Comparison of ENCODE assay signal across 1 cellular context in the genomic region with DNA sequence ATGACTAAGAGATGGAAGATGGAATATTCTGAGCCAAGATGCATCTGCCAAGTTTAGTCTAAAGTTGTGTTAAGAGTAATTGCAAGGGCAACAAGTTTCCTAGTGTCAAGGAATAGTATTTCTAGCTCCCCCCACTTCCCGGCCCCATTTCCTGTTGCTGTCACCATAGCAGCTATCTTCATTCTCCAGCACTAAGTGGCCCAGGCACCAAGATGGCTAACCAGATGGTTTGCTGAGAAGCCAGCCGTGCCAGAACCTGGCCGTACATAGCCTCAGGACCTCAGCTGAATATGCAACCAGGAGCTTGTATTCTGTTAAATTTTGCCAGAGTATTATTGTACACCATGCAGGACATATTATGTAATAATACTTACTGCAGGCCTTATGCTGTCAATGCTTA.
TF ChIP-seq lines count a peak whose summit lies in the region.

No MANE protein-coding gene starts in this region.

TF ChIP-seq in K562, 482 proteins besides CTCF, POLR2A, EP300 and RAD21 (continued from another document and continues in another):
- 0 out of 2 replicates have a peak, but pooled peaks have one; percentile 24 for TF ChIP-seq CTBP1 (IDR thresholded peaks at IDR 0.05; ENCODE audit: borderline replicate concordance)
- no peak for TF ChIP-seq ZNF785 (CRISPR knock-in tag; IDR thresholded peaks at IDR 0.05)
- TF ChIP-seq ZBTB49 (CRISPR knock-in tag; IDR thresholded peaks at IDR 0.05; ENCODE audit: borderline replicate concordance), result no peak
- peak; percentile 74 for TF ChIP-seq CREB3 (tag; conservative IDR thresholded peaks at IDR 0.05; ENCODE audit: low read depth)
- TF ChIP-seq, protein P1, sequence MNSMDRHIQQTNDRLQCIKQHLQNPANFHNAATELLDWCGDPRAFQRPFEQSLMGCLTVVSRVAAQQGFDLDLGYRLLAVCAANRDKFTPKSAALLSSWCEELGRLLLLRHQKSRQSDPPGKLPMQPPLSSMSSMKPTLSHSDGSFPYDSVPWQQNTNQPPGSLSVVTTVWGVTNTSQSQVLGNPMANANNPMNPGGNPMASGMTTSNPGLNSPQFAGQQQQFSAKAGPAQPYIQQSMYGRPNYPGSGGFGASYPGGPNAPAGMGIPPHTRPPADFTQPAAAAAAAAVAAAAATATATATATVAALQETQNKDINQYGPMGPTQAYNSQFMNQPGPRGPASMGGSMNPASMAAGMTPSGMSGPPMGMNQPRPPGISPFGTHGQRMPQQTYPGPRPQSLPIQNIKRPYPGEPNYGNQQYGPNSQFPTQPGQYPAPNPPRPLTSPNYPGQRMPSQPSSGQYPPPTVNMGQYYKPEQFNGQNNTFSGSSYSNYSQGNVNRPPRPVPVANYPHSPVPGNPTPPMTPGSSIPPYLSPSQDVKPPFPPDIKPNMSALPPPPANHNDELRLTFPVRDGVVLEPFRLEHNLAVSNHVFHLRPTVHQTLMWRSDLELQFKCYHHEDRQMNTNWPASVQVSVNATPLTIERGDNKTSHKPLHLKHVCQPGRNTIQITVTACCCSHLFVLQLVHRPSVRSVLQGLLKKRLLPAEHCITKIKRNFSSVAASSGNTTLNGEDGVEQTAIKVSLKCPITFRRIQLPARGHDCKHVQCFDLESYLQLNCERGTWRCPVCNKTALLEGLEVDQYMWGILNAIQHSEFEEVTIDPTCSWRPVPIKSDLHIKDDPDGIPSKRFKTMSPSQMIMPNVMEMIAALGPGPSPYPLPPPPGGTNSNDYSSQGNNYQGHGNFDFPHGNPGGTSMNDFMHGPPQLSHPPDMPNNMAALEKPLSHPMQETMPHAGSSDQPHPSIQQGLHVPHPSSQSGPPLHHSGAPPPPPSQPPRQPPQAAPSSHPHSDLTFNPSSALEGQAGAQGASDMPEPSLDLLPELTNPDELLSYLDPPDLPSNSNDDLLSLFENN (IDR thresholded peaks at IDR 0.05; ENCODE audit: low read depth in 2 of 2, low read length in 2 of 2), result peak in 1 of 2 experiments; percentile 24; a peak in 1 of 4 replicates
- TF ChIP-seq NR1H2 (CRISPR knock-in tag; IDR thresholded peaks at IDR 0.05), result no peak
- no peak for TF ChIP-seq TAF9B (IDR thresholded peaks at IDR 0.05; ENCODE audit: partially characterized antibody)
- TF ChIP-seq ETV6 (IDR thresholded peaks at IDR 0.05; ENCODE audit: borderline replicate concordance in 1 of 2, low read depth in 2 of 2, low read length in 1 of 2), result peak in 1 of 2 experiments; percentile 43; a peak in 1 of 4 replicates
- no peak for TF ChIP-seq ETV6 (CRISPR knock-in tag; IDR thresholded peaks at IDR 0.05; ENCODE audit: borderline replicate concordance)
- TF ChIP-seq ZNF398 (CRISPR knock-in tag; IDR thresholded peaks at IDR 0.05), result no peak
- TF ChIP-seq ZNF584 (CRISPR knock-in tag; IDR thresholded peaks at IDR 0.05; ENCODE audit: low read depth), result 0 out of 2 replicates have a peak, but pooled peaks have one; percentile 39
- TF ChIP-seq TEAD4 (IDR thresholded peaks at IDR 0.05; ENCODE audit: low read length), result peak; percentile 52
- no peak for TF ChIP-seq TEAD4 (CRISPR knock-in tag; IDR thresholded peaks at IDR 0.05; ENCODE audit: borderline replicate concordance)
- TF ChIP-seq XRCC3 (IDR thresholded peaks at IDR 0.05), result no peak
- TF ChIP-seq HDAC8 (tag; IDR thresholded peaks at IDR 0.05), result no peak
- TF ChIP-seq, protein P2, sequence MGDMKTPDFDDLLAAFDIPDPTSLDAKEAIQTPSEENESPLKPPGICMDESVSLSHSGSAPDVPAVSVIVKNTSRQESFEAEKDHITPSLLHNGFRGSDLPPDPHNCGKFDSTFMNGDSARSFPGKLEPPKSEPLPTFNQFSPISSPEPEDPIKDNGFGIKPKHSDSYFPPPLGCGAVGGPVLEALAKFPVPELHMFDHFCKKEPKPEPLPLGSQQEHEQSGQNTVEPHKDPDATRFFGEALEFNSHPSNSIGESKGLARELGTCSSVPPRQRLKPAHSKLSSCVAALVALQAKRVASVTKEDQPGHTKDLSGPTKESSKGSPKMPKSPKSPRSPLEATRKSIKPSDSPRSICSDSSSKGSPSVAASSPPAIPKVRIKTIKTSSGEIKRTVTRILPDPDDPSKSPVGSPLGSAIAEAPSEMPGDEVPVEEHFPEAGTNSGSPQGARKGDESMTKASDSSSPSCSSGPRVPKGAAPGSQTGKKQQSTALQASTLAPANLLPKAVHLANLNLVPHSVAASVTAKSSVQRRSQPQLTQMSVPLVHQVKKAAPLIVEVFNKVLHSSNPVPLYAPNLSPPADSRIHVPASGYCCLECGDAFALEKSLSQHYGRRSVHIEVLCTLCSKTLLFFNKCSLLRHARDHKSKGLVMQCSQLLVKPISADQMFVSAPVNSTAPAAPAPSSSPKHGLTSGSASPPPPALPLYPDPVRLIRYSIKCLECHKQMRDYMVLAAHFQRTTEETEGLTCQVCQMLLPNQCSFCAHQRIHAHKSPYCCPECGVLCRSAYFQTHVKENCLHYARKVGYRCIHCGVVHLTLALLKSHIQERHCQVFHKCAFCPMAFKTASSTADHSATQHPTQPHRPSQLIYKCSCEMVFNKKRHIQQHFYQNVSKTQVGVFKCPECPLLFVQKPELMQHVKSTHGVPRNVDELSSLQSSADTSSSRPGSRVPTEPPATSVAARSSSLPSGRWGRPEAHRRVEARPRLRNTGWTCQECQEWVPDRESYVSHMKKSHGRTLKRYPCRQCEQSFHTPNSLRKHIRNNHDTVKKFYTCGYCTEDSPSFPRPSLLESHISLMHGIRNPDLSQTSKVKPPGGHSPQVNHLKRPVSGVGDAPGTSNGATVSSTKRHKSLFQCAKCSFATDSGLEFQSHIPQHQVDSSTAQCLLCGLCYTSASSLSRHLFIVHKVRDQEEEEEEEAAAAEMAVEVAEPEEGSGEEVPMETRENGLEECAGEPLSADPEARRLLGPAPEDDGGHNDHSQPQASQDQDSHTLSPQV (IDR thresholded peaks at IDR 0.05), result peak; percentile 90
- peak; percentile 71 for TF ChIP-seq CBFA2T3 (IDR thresholded peaks at IDR 0.05)
- TF ChIP-seq ZNF639 (CRISPR knock-in tag; conservative IDR thresholded peaks at IDR 0.05 in 1 of 2, IDR thresholded peaks at IDR 0.05 in 1 of 2), result peak in 1 of 2 experiments; percentile 76; a peak in 2 of 4 replicates
- no peak for TF ChIP-seq HNRNPUL1 (IDR thresholded peaks at IDR 0.05; ENCODE audit: low read length)
- 0 out of 2 replicates have a peak, but pooled peaks have one; percentile 26 for TF ChIP-seq ZNF395 (CRISPR knock-in tag; IDR thresholded peaks at IDR 0.05)
- TF ChIP-seq PURB (CRISPR knock-in tag; IDR thresholded peaks at IDR 0.05; ENCODE audit: low read depth), result no peak
- TF ChIP-seq, protein P3, sequence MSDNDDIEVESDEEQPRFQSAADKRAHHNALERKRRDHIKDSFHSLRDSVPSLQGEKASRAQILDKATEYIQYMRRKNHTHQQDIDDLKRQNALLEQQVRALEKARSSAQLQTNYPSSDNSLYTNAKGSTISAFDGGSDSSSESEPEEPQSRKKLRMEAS (CRISPR knock-in tag; IDR thresholded peaks at IDR 0.05), result no peak
- no peak for TF ChIP-seq U2AF1 (optimal IDR thresholded peaks at IDR 0.05; ENCODE audit: low read depth, low read length)
- TF ChIP-seq TAL1 (IDR thresholded peaks at IDR 0.05), result peak; percentile 50
- no peak for TF ChIP-seq BHLHE40 (IDR thresholded peaks at IDR 0.05; ENCODE audit: low read length)
- TF ChIP-seq, protein P4, sequence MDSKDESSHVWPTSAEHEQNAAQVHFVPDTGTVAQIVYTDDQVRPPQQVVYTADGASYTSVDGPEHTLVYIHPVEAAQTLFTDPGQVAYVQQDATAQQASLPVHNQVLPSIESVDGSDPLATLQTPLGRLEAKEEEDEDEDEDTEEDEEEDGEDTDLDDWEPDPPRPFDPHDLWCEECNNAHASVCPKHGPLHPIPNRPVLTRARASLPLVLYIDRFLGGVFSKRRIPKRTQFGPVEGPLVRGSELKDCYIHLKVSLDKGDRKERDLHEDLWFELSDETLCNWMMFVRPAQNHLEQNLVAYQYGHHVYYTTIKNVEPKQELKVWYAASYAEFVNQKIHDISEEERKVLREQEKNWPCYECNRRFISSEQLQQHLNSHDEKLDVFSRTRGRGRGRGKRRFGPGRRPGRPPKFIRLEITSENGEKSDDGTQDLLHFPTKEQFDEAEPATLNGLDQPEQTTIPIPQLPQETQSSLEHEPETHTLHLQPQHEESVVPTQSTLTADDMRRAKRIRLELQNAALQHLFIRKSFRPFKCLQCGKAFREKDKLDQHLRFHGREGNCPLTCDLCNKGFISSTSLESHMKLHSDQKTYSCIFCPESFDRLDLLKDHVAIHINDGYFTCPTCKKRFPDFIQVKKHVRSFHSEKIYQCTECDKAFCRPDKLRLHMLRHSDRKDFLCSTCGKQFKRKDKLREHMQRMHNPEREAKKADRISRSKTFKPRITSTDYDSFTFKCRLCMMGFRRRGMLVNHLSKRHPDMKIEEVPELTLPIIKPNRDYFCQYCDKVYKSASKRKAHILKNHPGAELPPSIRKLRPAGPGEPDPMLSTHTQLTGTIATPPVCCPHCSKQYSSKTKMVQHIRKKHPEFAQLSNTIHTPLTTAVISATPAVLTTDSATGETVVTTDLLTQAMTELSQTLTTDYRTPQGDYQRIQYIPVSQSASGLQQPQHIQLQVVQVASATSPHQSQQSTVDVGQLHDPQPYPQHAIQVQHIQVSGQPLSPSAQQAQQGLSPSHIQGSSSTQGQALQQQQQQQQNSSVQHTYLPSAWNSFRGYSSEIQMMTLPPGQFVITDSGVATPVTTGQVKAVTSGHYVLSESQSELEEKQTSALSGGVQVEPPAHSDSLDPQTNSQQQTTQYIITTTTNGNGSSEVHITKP (IDR thresholded peaks at IDR 0.05; ENCODE audit: partially characterized antibody), result peak; percentile 19
- TF ChIP-seq ZNF77 (CRISPR knock-in tag; IDR thresholded peaks at IDR 0.05), result no peak
- no peak for TF ChIP-seq ILF3 (IDR thresholded peaks at IDR 0.05; ENCODE audit: borderline replicate concordance)
- no peak for TF ChIP-seq SMAD1 (IDR thresholded peaks at IDR 0.05; ENCODE audit: low read depth, low read length, partially characterized antibody)
- TF ChIP-seq SFPQ (IDR thresholded peaks at IDR 0.05; ENCODE audit: low read depth, low read length), result no peak
- no peak for TF ChIP-seq THRAP3 (IDR thresholded peaks at IDR 0.05; ENCODE audit: borderline replicate concordance)
